Comparison of ENCODE assay signal across 1 cellular context in the genomic region with DNA sequence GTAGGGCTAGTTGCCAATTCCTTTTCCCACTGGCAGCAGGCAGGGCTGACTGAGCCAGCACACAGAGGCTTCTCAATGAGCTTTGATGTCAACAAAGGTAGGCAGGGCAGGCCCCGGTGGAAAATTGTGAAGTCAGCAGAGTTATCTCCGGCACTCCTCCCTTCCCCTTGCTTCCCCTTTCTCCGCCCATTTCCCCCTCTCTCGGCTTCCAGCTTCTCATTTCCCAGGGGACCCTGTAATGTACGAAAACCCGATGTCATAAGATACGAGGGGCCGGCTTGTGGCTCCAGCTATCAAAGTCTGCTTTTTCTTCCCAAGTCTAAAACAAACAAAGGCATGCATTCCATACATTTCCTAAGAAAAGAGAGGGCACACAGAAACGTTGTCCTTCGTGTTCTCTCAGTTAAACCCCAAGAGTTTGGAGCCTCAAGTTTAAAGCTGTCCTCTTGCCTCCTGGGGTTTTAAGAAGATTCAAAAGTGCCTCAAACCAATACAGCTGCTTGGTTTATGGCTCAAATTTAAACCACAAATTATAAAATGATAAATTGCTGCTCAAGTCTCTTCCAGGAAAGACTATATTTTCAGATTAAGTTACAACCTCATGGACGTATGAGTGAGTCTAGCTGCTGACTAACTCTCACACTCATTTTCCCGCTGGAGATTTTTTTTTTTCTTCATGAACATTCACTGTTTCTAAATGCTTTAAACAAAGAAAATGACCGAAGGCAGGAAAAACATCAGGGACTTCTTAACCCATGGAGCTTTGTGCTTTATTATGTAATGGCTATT.
TF ChIP-seq lines count a peak whose summit lies in the region.

No MANE protein-coding gene starts in this region.

TF ChIP-seq in HepG2, 621 proteins besides CTCF, POLR2A, EP300 and RAD21 (continued from another document and continues in another):
- TF ChIP-seq, protein P1, sequence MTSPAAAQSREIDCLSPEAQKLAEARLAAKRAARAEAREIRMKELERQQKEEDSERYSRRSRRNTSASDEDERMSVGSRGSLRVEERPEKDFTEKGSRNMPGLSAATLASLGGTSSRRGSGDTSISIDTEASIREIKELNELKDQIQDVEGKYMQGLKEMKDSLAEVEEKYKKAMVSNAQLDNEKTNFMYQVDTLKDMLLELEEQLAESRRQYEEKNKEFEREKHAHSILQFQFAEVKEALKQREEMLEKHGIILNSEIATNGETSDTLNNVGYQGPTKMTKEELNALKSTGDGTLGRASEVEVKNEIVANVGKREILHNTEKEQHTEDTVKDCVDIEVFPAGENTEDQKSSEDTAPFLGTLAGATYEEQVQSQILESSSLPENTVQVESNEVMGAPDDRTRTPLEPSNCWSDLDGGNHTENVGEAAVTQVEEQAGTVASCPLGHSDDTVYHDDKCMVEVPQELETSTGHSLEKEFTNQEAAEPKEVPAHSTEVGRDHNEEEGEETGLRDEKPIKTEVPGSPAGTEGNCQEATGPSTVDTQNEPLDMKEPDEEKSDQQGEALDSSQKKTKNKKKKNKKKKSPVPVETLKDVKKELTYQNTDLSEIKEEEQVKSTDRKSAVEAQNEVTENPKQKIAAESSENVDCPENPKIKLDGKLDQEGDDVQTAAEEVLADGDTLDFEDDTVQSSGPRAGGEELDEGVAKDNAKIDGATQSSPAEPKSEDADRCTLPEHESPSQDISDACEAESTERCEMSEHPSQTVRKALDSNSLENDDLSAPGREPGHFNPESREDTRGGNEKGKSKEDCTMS (CRISPR knock-in tag; conservative IDR thresholded peaks at IDR 0.05) = no peak
- TF ChIP-seq, protein P2, sequence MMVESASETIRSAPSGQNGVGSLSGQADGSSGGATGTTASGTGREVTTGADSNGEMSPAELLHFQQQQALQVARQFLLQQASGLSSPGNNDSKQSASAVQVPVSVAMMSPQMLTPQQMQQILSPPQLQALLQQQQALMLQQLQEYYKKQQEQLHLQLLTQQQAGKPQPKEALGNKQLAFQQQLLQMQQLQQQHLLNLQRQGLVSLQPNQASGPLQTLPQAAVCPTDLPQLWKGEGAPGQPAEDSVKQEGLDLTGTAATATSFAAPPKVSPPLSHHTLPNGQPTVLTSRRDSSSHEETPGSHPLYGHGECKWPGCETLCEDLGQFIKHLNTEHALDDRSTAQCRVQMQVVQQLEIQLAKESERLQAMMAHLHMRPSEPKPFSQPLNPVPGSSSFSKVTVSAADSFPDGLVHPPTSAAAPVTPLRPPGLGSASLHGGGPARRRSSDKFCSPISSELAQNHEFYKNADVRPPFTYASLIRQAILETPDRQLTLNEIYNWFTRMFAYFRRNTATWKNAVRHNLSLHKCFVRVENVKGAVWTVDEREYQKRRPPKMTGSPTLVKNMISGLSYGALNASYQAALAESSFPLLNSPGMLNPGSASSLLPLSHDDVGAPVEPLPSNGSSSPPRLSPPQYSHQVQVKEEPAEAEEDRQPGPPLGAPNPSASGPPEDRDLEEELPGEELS (CRISPR knock-in tag; IDR thresholded peaks at IDR 0.05) = peak; percentile 93
- TF ChIP-seq BCL6 (CRISPR knock-in tag; IDR thresholded peaks at IDR 0.05) (peak; percentile 41), THYN1 (CRISPR knock-in tag; IDR thresholded peaks at IDR 0.05; ENCODE audit: borderline replicate concordance, low read depth) (no peak), RAD51 (IDR thresholded peaks at IDR 0.05; ENCODE audit: borderline replicate concordance) (no peak), SRY (CRISPR knock-in tag; IDR thresholded peaks at IDR 0.05) (peak; percentile 27; the same call in 1 of the 2 replicates), U2AF2 (IDR thresholded peaks at IDR 0.05; ENCODE audit: low read depth, low read length) (0 out of 2 replicates have a peak, but pooled peaks have one; percentile 61), ZNF333 (CRISPR knock-in tag; IDR thresholded peaks at IDR 0.05; ENCODE audit: borderline replicate concordance) (0 out of 2 replicates have a peak, but pooled peaks have one; percentile 3), TBL1XR1 (IDR thresholded peaks at IDR 0.05; ENCODE audit: borderline replicate concordance, low read length, partially characterized antibody) (no peak), ZNF749 (CRISPR knock-in tag; IDR thresholded peaks at IDR 0.05; ENCODE audit: borderline replicate concordance) (no peak), PCBP2 (optimal IDR thresholded peaks at IDR 0.05; ENCODE audit: low read depth, low read length, poor library complexity, severe bottlenecking) (no peak), ZBTB42 (CRISPR knock-in tag; IDR thresholded peaks at IDR 0.05) (no peak), ARNT (IDR thresholded peaks at IDR 0.05) (no peak), ZFP62 (CRISPR knock-in tag; IDR thresholded peaks at IDR 0.05) (no peak), HCFC1 (IDR thresholded peaks at IDR 0.05; ENCODE audit: low read depth, low read length) (no peak), HNRNPUL1 (IDR thresholded peaks at IDR 0.05; ENCODE audit: low read depth, low read length) (no peak), ZNF12 (CRISPR knock-in tag; IDR thresholded peaks at IDR 0.05) (no peak), SALL2 (CRISPR knock-in tag; IDR thresholded peaks at IDR 0.05) (no peak), REXO4 (CRISPR knock-in tag; IDR thresholded peaks at IDR 0.05; ENCODE audit: borderline replicate concordance) (no peak), ZNF33B (CRISPR knock-in tag; IDR thresholded peaks at IDR 0.05) (no peak), EZH2 (conservative IDR thresholded peaks at IDR 0.05; ENCODE audit: low read depth, low read length) (no peak), HES4 (CRISPR knock-in tag; IDR thresholded peaks at IDR 0.05; ENCODE audit: borderline replicate concordance) (no peak), MAF1 (CRISPR knock-in tag; IDR thresholded peaks at IDR 0.05; ENCODE audit: borderline replicate concordance) (no peak; the same call in 1 of the 2 replicates), ZNF235 (CRISPR knock-in tag; IDR thresholded peaks at IDR 0.05; ENCODE audit: borderline replicate concordance) (no peak), HNRNPK (IDR thresholded peaks at IDR 0.05; ENCODE audit: low read depth, low read length, poor library complexity, severe bottlenecking) (peak; percentile 70), CHCHD3 (CRISPR knock-in tag; IDR thresholded peaks at IDR 0.05) (no peak)
- TF ChIP-seq, protein P3, sequence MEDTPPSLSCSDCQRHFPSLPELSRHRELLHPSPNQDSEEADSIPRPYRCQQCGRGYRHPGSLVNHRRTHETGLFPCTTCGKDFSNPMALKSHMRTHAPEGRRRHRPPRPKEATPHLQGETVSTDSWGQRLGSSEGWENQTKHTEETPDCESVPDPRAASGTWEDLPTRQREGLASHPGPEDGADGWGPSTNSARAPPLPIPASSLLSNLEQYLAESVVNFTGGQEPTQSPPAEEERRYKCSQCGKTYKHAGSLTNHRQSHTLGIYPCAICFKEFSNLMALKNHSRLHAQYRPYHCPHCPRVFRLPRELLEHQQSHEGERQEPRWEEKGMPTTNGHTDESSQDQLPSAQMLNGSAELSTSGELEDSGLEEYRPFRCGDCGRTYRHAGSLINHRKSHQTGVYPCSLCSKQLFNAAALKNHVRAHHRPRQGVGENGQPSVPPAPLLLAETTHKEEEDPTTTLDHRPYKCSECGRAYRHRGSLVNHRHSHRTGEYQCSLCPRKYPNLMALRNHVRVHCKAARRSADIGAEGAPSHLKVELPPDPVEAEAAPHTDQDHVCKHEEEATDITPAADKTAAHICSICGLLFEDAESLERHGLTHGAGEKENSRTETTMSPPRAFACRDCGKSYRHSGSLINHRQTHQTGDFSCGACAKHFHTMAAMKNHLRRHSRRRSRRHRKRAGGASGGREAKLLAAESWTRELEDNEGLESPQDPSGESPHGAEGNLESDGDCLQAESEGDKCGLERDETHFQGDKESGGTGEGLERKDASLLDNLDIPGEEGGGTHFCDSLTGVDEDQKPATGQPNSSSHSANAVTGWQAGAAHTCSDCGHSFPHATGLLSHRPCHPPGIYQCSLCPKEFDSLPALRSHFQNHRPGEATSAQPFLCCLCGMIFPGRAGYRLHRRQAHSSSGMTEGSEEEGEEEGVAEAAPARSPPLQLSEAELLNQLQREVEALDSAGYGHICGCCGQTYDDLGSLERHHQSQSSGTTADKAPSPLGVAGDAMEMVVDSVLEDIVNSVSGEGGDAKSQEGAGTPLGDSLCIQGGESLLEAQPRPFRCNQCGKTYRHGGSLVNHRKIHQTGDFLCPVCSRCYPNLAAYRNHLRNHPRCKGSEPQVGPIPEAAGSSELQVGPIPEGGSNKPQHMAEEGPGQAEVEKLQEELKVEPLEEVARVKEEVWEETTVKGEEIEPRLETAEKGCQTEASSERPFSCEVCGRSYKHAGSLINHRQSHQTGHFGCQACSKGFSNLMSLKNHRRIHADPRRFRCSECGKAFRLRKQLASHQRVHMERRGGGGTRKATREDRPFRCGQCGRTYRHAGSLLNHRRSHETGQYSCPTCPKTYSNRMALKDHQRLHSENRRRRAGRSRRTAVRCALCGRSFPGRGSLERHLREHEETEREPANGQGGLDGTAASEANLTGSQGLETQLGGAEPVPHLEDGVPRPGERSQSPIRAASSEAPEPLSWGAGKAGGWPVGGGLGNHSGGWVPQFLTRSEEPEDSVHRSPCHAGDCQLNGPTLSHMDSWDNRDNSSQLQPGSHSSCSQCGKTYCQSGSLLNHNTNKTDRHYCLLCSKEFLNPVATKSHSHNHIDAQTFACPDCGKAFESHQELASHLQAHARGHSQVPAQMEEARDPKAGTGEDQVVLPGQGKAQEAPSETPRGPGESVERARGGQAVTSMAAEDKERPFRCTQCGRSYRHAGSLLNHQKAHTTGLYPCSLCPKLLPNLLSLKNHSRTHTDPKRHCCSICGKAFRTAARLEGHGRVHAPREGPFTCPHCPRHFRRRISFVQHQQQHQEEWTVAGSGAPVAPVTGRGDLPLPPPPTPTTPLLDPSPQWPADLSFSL (CRISPR knock-in tag; IDR thresholded peaks at IDR 0.05) = no peak; the same call in 1 of the 2 replicates
- TF ChIP-seq, protein P4, sequence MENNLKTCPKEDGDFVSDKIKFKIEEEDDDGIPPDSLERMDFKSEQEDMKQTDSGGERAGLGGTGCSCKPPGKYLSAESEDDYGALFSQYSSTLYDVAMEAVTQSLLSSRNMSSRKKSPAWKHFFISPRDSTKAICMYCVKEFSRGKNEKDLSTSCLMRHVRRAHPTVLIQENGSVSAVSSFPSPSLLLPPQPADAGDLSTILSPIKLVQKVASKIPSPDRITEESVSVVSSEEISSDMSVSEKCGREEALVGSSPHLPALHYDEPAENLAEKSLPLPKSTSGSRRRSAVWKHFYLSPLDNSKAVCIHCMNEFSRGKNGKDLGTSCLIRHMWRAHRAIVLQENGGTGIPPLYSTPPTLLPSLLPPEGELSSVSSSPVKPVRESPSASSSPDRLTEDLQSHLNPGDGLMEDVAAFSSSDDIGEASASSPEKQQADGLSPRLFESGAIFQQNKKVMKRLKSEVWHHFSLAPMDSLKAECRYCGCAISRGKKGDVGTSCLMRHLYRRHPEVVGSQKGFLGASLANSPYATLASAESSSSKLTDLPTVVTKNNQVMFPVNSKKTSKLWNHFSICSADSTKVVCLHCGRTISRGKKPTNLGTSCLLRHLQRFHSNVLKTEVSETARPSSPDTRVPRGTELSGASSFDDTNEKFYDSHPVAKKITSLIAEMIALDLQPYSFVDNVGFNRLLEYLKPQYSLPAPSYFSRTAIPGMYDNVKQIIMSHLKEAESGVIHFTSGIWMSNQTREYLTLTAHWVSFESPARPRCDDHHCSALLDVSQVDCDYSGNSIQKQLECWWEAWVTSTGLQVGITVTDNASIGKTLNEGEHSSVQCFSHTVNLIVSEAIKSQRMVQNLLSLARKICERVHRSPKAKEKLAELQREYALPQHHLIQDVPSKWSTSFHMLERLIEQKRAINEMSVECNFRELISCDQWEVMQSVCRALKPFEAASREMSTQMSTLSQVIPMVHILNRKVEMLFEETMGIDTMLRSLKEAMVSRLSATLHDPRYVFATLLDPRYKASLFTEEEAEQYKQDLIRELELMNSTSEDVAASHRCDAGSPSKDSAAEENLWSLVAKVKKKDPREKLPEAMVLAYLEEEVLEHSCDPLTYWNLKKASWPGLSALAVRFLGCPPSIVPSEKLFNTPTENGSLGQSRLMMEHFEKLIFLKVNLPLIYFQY (CRISPR knock-in tag; IDR thresholded peaks at IDR 0.05; ENCODE audit: borderline replicate concordance) = no peak
- TF ChIP-seq, protein P5, sequence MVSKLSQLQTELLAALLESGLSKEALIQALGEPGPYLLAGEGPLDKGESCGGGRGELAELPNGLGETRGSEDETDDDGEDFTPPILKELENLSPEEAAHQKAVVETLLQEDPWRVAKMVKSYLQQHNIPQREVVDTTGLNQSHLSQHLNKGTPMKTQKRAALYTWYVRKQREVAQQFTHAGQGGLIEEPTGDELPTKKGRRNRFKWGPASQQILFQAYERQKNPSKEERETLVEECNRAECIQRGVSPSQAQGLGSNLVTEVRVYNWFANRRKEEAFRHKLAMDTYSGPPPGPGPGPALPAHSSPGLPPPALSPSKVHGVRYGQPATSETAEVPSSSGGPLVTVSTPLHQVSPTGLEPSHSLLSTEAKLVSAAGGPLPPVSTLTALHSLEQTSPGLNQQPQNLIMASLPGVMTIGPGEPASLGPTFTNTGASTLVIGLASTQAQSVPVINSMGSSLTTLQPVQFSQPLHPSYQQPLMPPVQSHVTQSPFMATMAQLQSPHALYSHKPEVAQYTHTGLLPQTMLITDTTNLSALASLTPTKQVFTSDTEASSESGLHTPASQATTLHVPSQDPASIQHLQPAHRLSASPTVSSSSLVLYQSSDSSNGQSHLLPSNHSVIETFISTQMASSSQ (IDR thresholded peaks at IDR 0.05; ENCODE audit: low read depth) = peak; percentile 70
- TF ChIP-seq, protein P5 (CRISPR knock-in tag; IDR thresholded peaks at IDR 0.05; ENCODE audit: borderline replicate concordance) = peak; percentile 80; the same call in 1 of the 2 replicates
- TF ChIP-seq, protein P6, sequence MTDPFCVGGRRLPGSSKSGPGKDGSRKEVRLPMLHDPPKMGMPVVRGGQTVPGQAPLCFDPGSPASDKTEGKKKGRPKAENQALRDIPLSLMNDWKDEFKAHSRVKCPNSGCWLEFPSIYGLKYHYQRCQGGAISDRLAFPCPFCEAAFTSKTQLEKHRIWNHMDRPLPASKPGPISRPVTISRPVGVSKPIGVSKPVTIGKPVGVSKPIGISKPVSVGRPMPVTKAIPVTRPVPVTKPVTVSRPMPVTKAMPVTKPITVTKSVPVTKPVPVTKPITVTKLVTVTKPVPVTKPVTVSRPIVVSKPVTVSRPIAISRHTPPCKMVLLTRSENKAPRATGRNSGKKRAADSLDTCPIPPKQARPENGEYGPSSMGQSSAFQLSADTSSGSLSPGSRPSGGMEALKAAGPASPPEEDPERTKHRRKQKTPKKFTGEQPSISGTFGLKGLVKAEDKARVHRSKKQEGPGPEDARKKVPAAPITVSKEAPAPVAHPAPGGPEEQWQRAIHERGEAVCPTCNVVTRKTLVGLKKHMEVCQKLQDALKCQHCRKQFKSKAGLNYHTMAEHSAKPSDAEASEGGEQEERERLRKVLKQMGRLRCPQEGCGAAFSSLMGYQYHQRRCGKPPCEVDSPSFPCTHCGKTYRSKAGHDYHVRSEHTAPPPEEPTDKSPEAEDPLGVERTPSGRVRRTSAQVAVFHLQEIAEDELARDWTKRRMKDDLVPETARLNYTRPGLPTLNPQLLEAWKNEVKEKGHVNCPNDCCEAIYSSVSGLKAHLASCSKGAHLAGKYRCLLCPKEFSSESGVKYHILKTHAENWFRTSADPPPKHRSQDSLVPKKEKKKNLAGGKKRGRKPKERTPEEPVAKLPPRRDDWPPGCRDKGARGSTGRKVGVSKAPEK (CRISPR knock-in tag; IDR thresholded peaks at IDR 0.05; ENCODE audit: borderline replicate concordance) = no peak
